1 cellular context compared by ENCODE assay signal in genomic region chr7:5612695-5613094, GRCh38.
TF ChIP-seq lines count a peak whose summit lies in the region.

No MANE protein-coding gene starts in this region.

TF ChIP-seq in K562, 482 proteins besides CTCF, POLR2A, EP300 and RAD21:
- TF ChIP-seq POLR2G (IDR thresholded peaks at IDR 0.05; ENCODE audit: low read depth, low read length) (0 out of 2 replicates have a peak, but pooled peaks have one; percentile 43), HNRNPH1 (optimal IDR thresholded peaks at IDR 0.05; ENCODE audit: low read depth, low read length) (no peak), TSHZ1 (CRISPR knock-in tag; IDR thresholded peaks at IDR 0.05) (no peak)
